ENCODE assay signal across 10 cellular contexts in genomic region chr12:5796171-5797091, GRCh38.
A peak's percentile ranks its signal among the peaks of the same experiment; 100 is the strongest.
DNase-seq lines count a peak whose midpoint lies in the region; ATAC-seq, FAIRE-seq and TF ChIP-seq lines count a peak whose summit lies in the region.
"Had no signal": no experiment of that assay in that cellular context is flagged by ENCODE, and none has a peak within 500 bp of the region (broad histone marks: within the 10 kb centered on the region; RNA-seq: fewer than 3 reads in every experiment).

No MANE protein-coding gene starts in this region.

- H3K9me3 ChIP-seq in left lung = no peaks in the 10 kb centered on the region

- H3K27ac Mint-ChIP-seq in activated naive CD8-positive, alpha-beta T cell treated with anti-CD3 and anti-CD28 coated beads, Interleukin-2, amount 50 U/mL, for 24 hours = no peak overlapping the region
- H3K27ac Mint-ChIP-seq: stimulated activated naive CD8-positive, alpha-beta T cell treated with anti-CD3 and anti-CD28 coated beads, Interleukin-15, Interleukin-2, amounts not matched to agents 100 ng/mL and 50 ng/mL, for 24 hours had no signal

- FAIRE-seq in D721Med (lab: Jason Lieb, UNC) = no peak

- intact Hi-C loops in left lung (cut with DNase I) = no loop called here

- H3K27me3 ChIP-seq in left lung = no peaks in the 10 kb centered on the region

- no peaks in the 10 kb centered on the region for H3K4me1 ChIP-seq in left lung

- H3K36me3 Mint-ChIP-seq in activated naive CD8-positive, alpha-beta T cell treated with anti-CD3 and anti-CD28 coated beads, Interleukin-2, amount 50 U/mL, for 24 hours (ENCODE audit: low read depth) = no peaks in the 10 kb centered on the region

- no peak overlapping the region for H3K4me3 Mint-ChIP-seq in activated naive CD8-positive, alpha-beta T cell treated with anti-CD3 and anti-CD28 coated beads, Interleukin-2, amount 50 U/mL, for 24 hours
- H3K4me3 Mint-ChIP-seq: IgD-negative memory B cell; stimulated activated naive CD8-positive, alpha-beta T cell treated with anti-CD3 and anti-CD28 coated beads, Interleukin-15, Interleukin-2, amounts not matched to agents 100 ng/mL and 50 ng/mL, for 24 hours had no signal

- no peak overlapping the region for H3K4me3 ChIP-seq in left lung

- TF ChIP-seq CTCF in D721Med (IDR thresholded peaks at IDR 0.05; ENCODE audit: insufficient read depth, missing control alignments) (peak; percentile 78), left lung (IDR thresholded peaks at IDR 0.05) (peak; percentile 44 to 59)

- no peak for ATAC-seq in activated naive CD8-positive, alpha-beta T cell treated with anti-CD3 and anti-CD28 coated beads, Interleukin-2, amount 50 U/mL, for 24 hours
- ATAC-seq in left lung = peak; percentile 94
- ATAC-seq in GM19324 (IDR thresholded peaks at IDR 0.05; ENCODE audit: low FRiP score, unreplicated experiment) = no peak
- ATAC-seq in GM18505 (IDR thresholded peaks at IDR 0.05; ENCODE audit: unreplicated experiment) = no peak

- H3K4me1 Mint-ChIP-seq in activated naive CD8-positive, alpha-beta T cell treated with anti-CD3 and anti-CD28 coated beads, Interleukin-2, amount 50 U/mL, for 24 hours = no peaks in the 10 kb centered on the region
- H3K4me1 Mint-ChIP-seq: IgD-negative memory B cell had no signal

- H3K27me3 Mint-ChIP-seq in activated naive CD8-positive, alpha-beta T cell treated with anti-CD3 and anti-CD28 coated beads, Interleukin-2, amount 50 U/mL, for 24 hours = peaks cover 5% of the 10 kb centered on the region
- H3K27me3 Mint-ChIP-seq: stimulated activated naive CD8-positive, alpha-beta T cell treated with anti-CD3 and anti-CD28 coated beads, Interleukin-15, Interleukin-2, amounts not matched to agents 100 ng/mL and 50 ng/mL, for 24 hours had no signal

- no peaks in the 10 kb centered on the region for H3K36me3 ChIP-seq in left lung

- no peaks in the 10 kb centered on the region for H3K9me3 Mint-ChIP-seq in activated naive CD8-positive, alpha-beta T cell treated with anti-CD3 and anti-CD28 coated beads, Interleukin-2, amount 50 U/mL, for 24 hours
- H3K9me3 Mint-ChIP-seq: stimulated activated naive CD8-positive, alpha-beta T cell treated with anti-CD3 and anti-CD28 coated beads, Interleukin-15, Interleukin-2, amounts not matched to agents 100 ng/mL and 50 ng/mL, for 24 hours had no signal

- DNase-seq in D721Med (ENCODE audit: insufficient read length, low spot score) = no peak
- DNase-seq in HK-2 (ENCODE audit: unreplicated experiment) = peak; percentile 47
- peak; percentile 30 for DNase-seq in activated naive CD8-positive, alpha-beta T cell treated with anti-CD3 and anti-CD28 coated beads, Interleukin-2, amount 50 U/mL, for 24 hours
- DNase-seq in left lung = no peak
- DNase-seq in RKO (ENCODE audit: low spot score) = no peak
- no peak for DNase-seq in SKM-1 (lab: John Stamatoyannopoulos, UW; ENCODE audit: unreplicated experiment)

- no peak for TF ChIP-seq POLR2A in GM18505 (IDR thresholded peaks at IDR 0.05; ENCODE audit: borderline replicate concordance, extremely low read depth, insufficient read depth, insufficient read length)

- no peak overlapping the region for H3K27ac ChIP-seq in left lung

Comparison
In these comparisons a context has a peak if more than half of its experiments do, and no peak if none do; other contexts are left out.
1. DNase-seq: peak in HK-2 (single experiment) and activated naive CD8-positive, alpha-beta T cell treated with anti-CD3 and anti-CD28 coated beads, Interleukin-2, amount 50 U/mL, for 24 hours (single experiment); none in D721Med (single experiment), left lung (0 of 2), RKO (single experiment) and SKM-1 (single experiment).